Comparison of ENCODE assay signal across 8 cellular contexts in genomic region chr2:60581461-60582282, GRCh38. TPM values are rescaled to one million over a fixed set of nuclear protein-coding genes. Genes with fewer than 3 reads are reported as not detected.
DNase-seq lines count a peak whose midpoint lies in the region; TF ChIP-seq lines count a peak whose summit lies in the region.

No MANE protein-coding gene starts in this region.

- CTCF ChIA-PET in mammary epithelial cell (lab: Charles Lee; ENCODE audit: low non-redundant PET) = interaction anchor here (0.9 to 1.2 kb wide), 2 partner anchors 21 to 340 kb away, joined by 4 to 6 read pairs; no protein-coding TSS in a partner anchor

- H3K4me1 ChIP-seq in mammary epithelial cell (ENCODE audit: insufficient read depth, low read length) = peaks cover 20% of the 10 kb centered on the region

- 0 out of 2 replicates have a peak overlapping the region, but pooled peaks have one; percentile 5 for H3K4me3 ChIP-seq in HFF-Myc (replicated peaks; ENCODE audit: low read depth, low read length)
- peak overlapping the region; percentile 23 to 45 (median 45) for H3K4me3 ChIP-seq in mammary epithelial cell (replicated peaks in 1 of 3; ENCODE audit: insufficient read depth in 1 of 3, low read depth in 2 of 3, low read length in 3 of 3)

- peak overlapping the region; percentile 96 for H3K4me2 ChIP-seq in mammary epithelial cell (ENCODE audit: insufficient read depth, low read depth, low read length)

- no TSS peak for BruUV-seq in mammary epithelial cell (replicated peaks; lab: Mats Ljungman, UMichigan)

- WGBS in mammary epithelial cell (ENCODE audit: low coverage, missing lambda C conversion rate) = 5% methylated on average over 29 of the region's 59 CpGs

- dilution Hi-C loops in mammary epithelial cell (cut with HindIII; ENCODE audit: low sequenced_read_pairs) = no loop called here

- peak overlapping the region; percentile 84 for H2AFZ ChIP-seq in mammary epithelial cell (ENCODE audit: low read depth, low read length)

- no peak overlapping the region for H3K27ac ChIP-seq in mammary epithelial cell (ENCODE audit: insufficient read depth, low read depth, low read length)

- intact Hi-C loops in mammary epithelial cell (cut with micrococcal nuclease) = loop anchor here (1.0 to 10.0 kb wide), 4 partner anchors 21 to 1819 kb away; no protein-coding TSS in a partner anchor

- H4K20me1 ChIP-seq in mammary epithelial cell (ENCODE audit: insufficient read depth, low read length) = no peaks in the 10 kb centered on the region

- in situ Hi-C loops in mammary epithelial cell (cut with MboI; ENCODE audit: low sequenced_read_pairs in 2 of 2) = no loop called here

- TF ChIP-seq CTCF in HFF-Myc (IDR thresholded peaks at IDR 0.05; ENCODE audit: low read depth, low read length, missing control alignments) (peak; percentile 80), mammary epithelial cell (conservative IDR thresholded peaks at IDR 0.05 in 1 of 2, IDR thresholded peaks at IDR 0.05 in 1 of 2; ENCODE audit: extremely low read depth in 1 of 2, insufficient read depth in 1 of 2, low read depth in 1 of 2, low read length in 2 of 2) (peak; percentile 84 to 93)

- H3K9me3 ChIP-seq in mammary epithelial cell (replicated peaks; ENCODE audit: insufficient read depth, low read length) = no peaks in the 10 kb centered on the region

- no peak overlapping the region for H3K9ac ChIP-seq in mammary epithelial cell (ENCODE audit: insufficient read depth, low read length)

- no peaks in the 10 kb centered on the region for H3K27me3 ChIP-seq in mammary epithelial cell (ENCODE audit: insufficient read depth, low read length)

- no peaks in the 10 kb centered on the region for H3K36me3 ChIP-seq in mammary epithelial cell (ENCODE audit: insufficient read depth, low read length)

- DNase-seq in DMS 273 (lab: John Stamatoyannopoulos, UW; ENCODE audit: unreplicated experiment) (peak; percentile 86), DMS 273 treated with DMSO at 0.1 percent for 48 hours (lab: John Stamatoyannopoulos, UW) (no peak), HFF-Myc (ENCODE audit: extremely low read depth, low read depth) (no peak), MV-4-11 (lab: John Stamatoyannopoulos, UW) (peak; percentile 40), UCSD-AML1 (lab: John Stamatoyannopoulos, UW; ENCODE audit: unreplicated experiment) (peak; percentile 78), mammary epithelial cell (peak; percentile 37), islet precursor cell (peak; percentile 87)
- DNase-seq in stimulated activated CD4-positive, alpha-beta T cell treated with anti-CD3 and anti-CD28 coated beads, Interleukin-12 subunit alpha, Interleukin-12 subunit beta, amount 100 ng/mL, for 48 hours (ENCODE audit: low read depth in 2 of 3, low spot score in 1 of 3) = peak; percentile 45 to 64 (median 56)

- H3K79me2 ChIP-seq in mammary epithelial cell (ENCODE audit: insufficient read depth, low read length) = no peaks in the 10 kb centered on the region

RNA-seq across cellular contexts. Expression of gene BCL11A, which starts 28.2 kb away (rescaled TPM):
- 10 to 100 TPM in 1 of 2 donors, 1 to 10 TPM in 1; 8.5 to 12.7 TPM for total RNA-seq in mammary epithelial cell
- polyA plus RNA-seq in mammary epithelial cell = 2.7 TPM
- 10.6 TPM for polyA minus RNA-seq in mammary epithelial cell

Comparison
In these comparisons a context has a peak if more than half of its experiments do, and no peak if none do; other contexts are left out.
1. DNase-seq: peak in DMS 273 (single experiment), MV-4-11 (single experiment), UCSD-AML1 (single experiment), mammary epithelial cell (single experiment), islet precursor cell (single experiment) and stimulated activated CD4-positive, alpha-beta T cell treated with anti-CD3 and anti-CD28 coated beads, Interleukin-12 subunit alpha, Interleukin-12 subunit beta, amount 100 ng/mL, for 48 hours (3 of 3); none in DMS 273 treated with DMSO at 0.1 percent for 48 hours (single experiment) and HFF-Myc (single experiment).